In genomic region chr13:111516712-111517640, GRCh38 we compare ENCODE assay signal across 22 cellular contexts.
DNase-seq lines count a peak whose midpoint lies in the region; ATAC-seq, FAIRE-seq and TF ChIP-seq lines count a peak whose summit lies in the region.
"Had no signal": no experiment of that assay in that cellular context is flagged by ENCODE, and none has a peak within 500 bp of the region (broad histone marks: within the 10 kb centered on the region; RNA-seq: fewer than 3 reads in every experiment).

No MANE protein-coding gene starts in this region.

- TF ChIP-seq CTCF in right atrium auricular region (IDR thresholded peaks at IDR 0.05) (no peak), HepG2 (CRISPR knock-in tag; IDR thresholded peaks at IDR 0.05) (no peak), thyroid gland (IDR thresholded peaks at IDR 0.05) (no peak)

- H4K20me1 ChIP-seq in HepG2 (ENCODE audit: insufficient read depth, low read length): no peaks in the 10 kb centered on the region

- TF ChIP-seq RAD21 in HepG2 (CRISPR knock-in tag; IDR thresholded peaks at IDR 0.05): no peak

- H3K27me3 ChIP-seq in right atrium auricular region: no peaks in the 10 kb centered on the region
- no peaks in the 10 kb centered on the region for H3K27me3 ChIP-seq in right cardiac atrium (ENCODE audit: control insufficient read depth, insufficient read depth)
- H3K27me3 ChIP-seq in HepG2 (ENCODE audit: control insufficient read depth in 1 of 2, insufficient read depth in 2 of 2, low read length in 2 of 2): peaks cover 9 to 57% of the 10 kb centered on the region in 2 experiments; a peak in 4 of 5 replicates
- no peaks in the 10 kb centered on the region for H3K27me3 ChIP-seq in thyroid gland

- no peak overlapping the region for H2AFZ ChIP-seq in HepG2 (ENCODE audit: low read length)

- no peak overlapping the region for H3K4me3 Mint-ChIP-seq in activated CD8-positive, alpha-beta memory T cell treated with anti-CD3 and anti-CD28 coated beads, Interleukin-2, amount 10 ng/mL, durations not matched to agents 7 days and 5 days
- H3K4me3 Mint-ChIP-seq: activated naive CD4-positive, alpha-beta T cell treated with anti-CD3 and anti-CD28 coated beads, Interleukin-2, amount 10 ng/mL, durations not matched to agents 7 days and 5 days; brain; mesothelial cell of epicardium had no signal

- CTCF ChIA-PET in HepG2 (lab: Yijun Ruan, JAX; ENCODE audit: low intra/inter-chr PET ratio, low total read pairs): no interaction called here
- CTCF ChIA-PET in activated CD8-positive, alpha-beta memory T cell treated with anti-CD3 and anti-CD28 coated beads, Interleukin-2, amount 10 ng/mL, durations not matched to agents 7 days and 5 days (lab: Charles Lee): no interaction called here

- no peaks in the 10 kb centered on the region for H3K36me3 ChIP-seq in right atrium auricular region
- no peaks in the 10 kb centered on the region; a peak in 1 of 5 replicates for H3K36me3 ChIP-seq in HepG2 (replicated peaks in 1 of 2; ENCODE audit: control insufficient read depth in 1 of 2, insufficient read depth in 2 of 2, low read length in 2 of 2)
- H3K36me3 ChIP-seq in thyroid gland: no peaks in the 10 kb centered on the region

- peak; percentile 43 for DNase-seq in right atrium auricular region (ENCODE audit: low spot score)
- no peak for DNase-seq in right cardiac atrium
- DNase-seq in RPMI7951 (ENCODE audit: low read depth): peak; percentile 3
- no peak for DNase-seq in HepG2 (ENCODE audit: low spot score)
- DNase-seq in thyroid gland: no peak
- no peak for DNase-seq in activated CD8-positive, alpha-beta memory T cell treated with anti-CD3 and anti-CD28 coated beads, Interleukin-2, amount 10 ng/mL, durations not matched to agents 7 days and 5 days
- DNase-seq in MV-4-11 (lab: John Stamatoyannopoulos, UW): no peak
- DNase-seq: activated CD4-positive, CD25-positive, alpha-beta regulatory T cell treated with anti-CD3 and anti-CD28 coated beads, Interleukin-2, amount 50 U/mL, for 72 hours; activated naive CD4-positive, alpha-beta T cell treated with anti-CD3 and anti-CD28 coated beads, Interleukin-2, amount 10 ng/mL, durations not matched to agents 7 days and 5 days; glutamatergic neuron; KBM-7; NCI-H1436 treated with DMSO at 0.1 percent for 48 hours; NCI-H524 treated with DMSO at 0.1 percent for 48 hours; stimulated activated naive CD4-positive, alpha-beta T cell; T-helper 2 cell had no signal

- H3K27ac ChIP-seq in right atrium auricular region (no peak overlapping the region), right cardiac atrium (ENCODE audit: low read length) (no peak overlapping the region), HepG2 (ENCODE audit: extremely low read length, insufficient read depth, low read length) (no peak overlapping the region), thyroid gland (no peak overlapping the region)
- H3K27ac ChIP-seq: dorsolateral prefrontal cortex had no signal

- TF ChIP-seq POLR2A in HepG2 (IDR thresholded peaks at IDR 0.05; ENCODE audit: insufficient read depth in 1 of 2, low read depth in 2 of 2, low read length in 2 of 2) (no peak), thyroid gland (IDR thresholded peaks at IDR 0.05) (no peak)

- H3K27me3 Mint-ChIP-seq in activated CD8-positive, alpha-beta memory T cell treated with anti-CD3 and anti-CD28 coated beads, Interleukin-2, amount 10 ng/mL, durations not matched to agents 7 days and 5 days: no peaks in the 10 kb centered on the region

- H3K4me3 ChIP-seq in right atrium auricular region (no peak overlapping the region), right cardiac atrium (ENCODE audit: low read length) (no peak overlapping the region), HepG2 (replicated peaks in 1 of 3; ENCODE audit: insufficient read depth in 1 of 3, low read depth in 2 of 3, low read length in 3 of 3) (peak overlapping the region in 2 of 3 experiments; percentile 4 to 37; a peak in 2 of 6 replicates), thyroid gland (replicated peaks in 1 of 3) (no peak overlapping the region)

- no peak for FAIRE-seq in HepG2 (lab: Jason Lieb, UNC)
- FAIRE-seq: D721Med, islet of Langerhans had no signal

- POLR2A ChIA-PET in HepG2 (lab: Yijun Ruan, JAX): no interaction called here

- in situ Hi-C loops in HepG2 (cut with HindIII; ENCODE audit: extremely low pct_ligation_motif_present, low pct_unique_long_range_greater_than_20kb): no loop called here

- intact Hi-C loops in right cardiac atrium (cut with DNase I): no loop called here
- intact Hi-C loops in HepG2 (cut with micrococcal nuclease; ENCODE audit: unreplicated experiment): no loop called here
- intact Hi-C loops in thyroid gland (cut with DNase I): no loop called here

- no peaks in the 10 kb centered on the region for H3K9me3 Mint-ChIP-seq in activated CD8-positive, alpha-beta memory T cell treated with anti-CD3 and anti-CD28 coated beads, Interleukin-2, amount 10 ng/mL, durations not matched to agents 7 days and 5 days (ENCODE audit: low read depth)
- H3K9me3 Mint-ChIP-seq: mesothelial cell of epicardium had no signal

- 72% methylated on average over 28 of the region's 28 CpGs for WGBS in right cardiac atrium
- WGBS in HepG2 (ENCODE audit: low lambda C conversion rate): 9% methylated on average over 15 of the region's 28 CpGs
- 75 to 77% methylated on average over 23 to 28 of the region's 28 CpGs for WGBS in thyroid gland, 2 donors

- peak overlapping the region; percentile 32; the same call in 1 of the 2 replicates for H3K4me2 ChIP-seq in HepG2 (ENCODE audit: low read depth, low read length)

- H3K79me2 ChIP-seq in HepG2 (ENCODE audit: insufficient read depth, low read length): no peaks in the 10 kb centered on the region

- no peaks in the 10 kb centered on the region for H3K4me1 Mint-ChIP-seq in activated CD8-positive, alpha-beta memory T cell treated with anti-CD3 and anti-CD28 coated beads, Interleukin-2, amount 10 ng/mL, durations not matched to agents 7 days and 5 days
- H3K4me1 Mint-ChIP-seq: activated naive CD4-positive, alpha-beta T cell treated with anti-CD3 and anti-CD28 coated beads, Interleukin-2, amount 10 ng/mL, durations not matched to agents 7 days and 5 days; mesothelial cell of epicardium had no signal

- H3K4me1 ChIP-seq in right atrium auricular region (no peaks in the 10 kb centered on the region), right cardiac atrium (ENCODE audit: control insufficient read depth, insufficient read depth, low read length) (no peaks in the 10 kb centered on the region), HepG2 (ENCODE audit: insufficient read depth, low read length) (no peaks in the 10 kb centered on the region), thyroid gland (no peaks in the 10 kb centered on the region)

- no peak overlapping the region for H3K9ac ChIP-seq in HepG2 (ENCODE audit: insufficient read depth, low read depth, low read length)

- BruUV-seq in HepG2 (replicated peaks; lab: Mats Ljungman, UMichigan): no TSS peak

- H3K36me3 Mint-ChIP-seq in activated CD8-positive, alpha-beta memory T cell treated with anti-CD3 and anti-CD28 coated beads, Interleukin-2, amount 10 ng/mL, durations not matched to agents 7 days and 5 days: peaks cover 2% of the 10 kb centered on the region
- H3K36me3 Mint-ChIP-seq: activated naive CD4-positive, alpha-beta T cell treated with anti-CD3 and anti-CD28 coated beads, Interleukin-2, amount 10 ng/mL, durations not matched to agents 7 days and 5 days; brain; mesothelial cell of epicardium had no signal

- no peaks in the 10 kb centered on the region for H3K9me3 ChIP-seq in right atrium auricular region
- no peaks in the 10 kb centered on the region for H3K9me3 ChIP-seq in right cardiac atrium (ENCODE audit: control insufficient read depth, low read length)
- no peaks in the 10 kb centered on the region for H3K9me3 ChIP-seq in HepG2 (ENCODE audit: low read length)
- H3K9me3 ChIP-seq in thyroid gland: no peaks in the 10 kb centered on the region

- no peak overlapping the region for H3K27ac Mint-ChIP-seq in activated CD8-positive, alpha-beta memory T cell treated with anti-CD3 and anti-CD28 coated beads, Interleukin-2, amount 10 ng/mL, durations not matched to agents 7 days and 5 days
- H3K27ac Mint-ChIP-seq: activated naive CD4-positive, alpha-beta T cell treated with anti-CD3 and anti-CD28 coated beads, Interleukin-2, amount 10 ng/mL, durations not matched to agents 7 days and 5 days; brain; mesothelial cell of epicardium had no signal

- TF ChIP-seq EP300 in HepG2 (IDR thresholded peaks at IDR 0.05; ENCODE audit: low read depth in 2 of 2, low read length in 2 of 2): no peak
- TF ChIP-seq EP300 in HepG2 (CRISPR knock-in tag; IDR thresholded peaks at IDR 0.05; ENCODE audit: borderline replicate concordance): no peak

- ATAC-seq in right cardiac atrium (no peak), HepG2 (peak; percentile 49), GM19455 (IDR thresholded peaks at IDR 0.05; ENCODE audit: unreplicated experiment) (no peak)
- no peak for ATAC-seq in activated CD8-positive, alpha-beta memory T cell treated with anti-CD3 and anti-CD28 coated beads, Interleukin-2, amount 10 ng/mL, durations not matched to agents 7 days and 5 days
- ATAC-seq: esophagus mucosa had no signal

TF ChIP-seq in HepG2, 621 proteins besides CTCF, POLR2A, EP300 and RAD21 (continues in another document):
- TF ChIP-seq MLXIP (CRISPR knock-in tag; IDR thresholded peaks at IDR 0.05; ENCODE audit: borderline replicate concordance) (no peak), FOXK1 (CRISPR knock-in tag; IDR thresholded peaks at IDR 0.05; ENCODE audit: borderline replicate concordance, low read depth) (no peak)

Comparison
In these comparisons a context has a peak if more than half of its experiments do, and no peak if none do; other contexts are left out.
1. DNase-seq: peak in right atrium auricular region (single experiment) and RPMI7951 (single experiment); none in right cardiac atrium (0 of 3), HepG2 (single experiment), thyroid gland (0 of 2), activated CD8-positive, alpha-beta memory T cell treated with anti-CD3 and anti-CD28 coated beads, Interleukin-2, amount 10 ng/mL, durations not matched to agents 7 days and 5 days (single experiment) and MV-4-11 (single experiment).
2. H3K4me3 ChIP-seq: peak in HepG2 (2 of 3); none in right atrium auricular region (0 of 2), right cardiac atrium (single experiment) and thyroid gland (0 of 3).